Comparison of ENCODE assay signal across 15 cellular contexts in genomic region chr5:65695896-65696295, GRCh38.
"Had no signal": no experiment of that assay in that cellular context is flagged by ENCODE, and none has a peak within 500 bp of the region (broad histone marks: within the 10 kb centered on the region; RNA-seq: fewer than 3 reads in every experiment).

No MANE protein-coding gene starts in this region.

- H3K4me1 Mint-ChIP-seq: activated CD4-positive, alpha-beta memory T cell treated with anti-CD3 and anti-CD28 coated beads, Interleukin-2, amount 10 ng/mL, durations not matched to agents 7 days and 5 days had no signal

- H3K9me3 Mint-ChIP-seq: activated CD4-positive, alpha-beta memory T cell treated with anti-CD3 and anti-CD28 coated beads, Interleukin-2, amount 10 ng/mL, durations not matched to agents 7 days and 5 days; T-helper 2 cell treated with Interferon-gamma antibody and Interleukin-4, amounts not matched to agents 5 μg/mL and 100 μg/mL, for 36 hours had no signal

- H3K9me3 ChIP-seq: breast epithelium, esophagus squamous epithelium, heart right ventricle, psoas muscle, sigmoid colon, thoracic aorta had no signal

- DNase-seq: activated CD4-positive, alpha-beta memory T cell treated with anti-CD3 and anti-CD28 coated beads, Interleukin-2, amount 10 ng/mL, durations not matched to agents 7 days and 5 days; activated CD4-positive, alpha-beta T cell treated with anti-CD3 and anti-CD28 coated beads for 1 hour; activated gamma-delta T cell; activated T-cell treated with anti-CD3 and anti-CD28 coated beads, Interleukin-2, amount 50 U/mL, for 48 hours; esophagus squamous epithelium; foreskin fibroblast; heart right ventricle; psoas muscle; sigmoid colon; stimulated activated naive CD8-positive, alpha-beta T cell treated with anti-CD3 and anti-CD28 coated beads, Interleukin-15, Interleukin-2, amounts not matched to agents 100 U/mL and 50 U/mL, for 24 hours; SW 1271 had no signal

- H3K4me1 ChIP-seq: breast epithelium, esophagus squamous epithelium had no signal

- H3K27ac ChIP-seq: breast epithelium, esophagus squamous epithelium, psoas muscle, sigmoid colon had no signal

- H3K27me3 Mint-ChIP-seq: activated CD4-positive, alpha-beta memory T cell treated with anti-CD3 and anti-CD28 coated beads, Interleukin-2, amount 10 ng/mL, durations not matched to agents 7 days and 5 days; activated naive CD8-positive, alpha-beta T cell had no signal

- H3K27ac Mint-ChIP-seq: activated CD4-positive, alpha-beta memory T cell treated with anti-CD3 and anti-CD28 coated beads, Interleukin-2, amount 10 ng/mL, durations not matched to agents 7 days and 5 days; activated naive CD8-positive, alpha-beta T cell; T-helper 2 cell treated with Interferon-gamma antibody and Interleukin-4, amounts not matched to agents 5 μg/mL and 100 μg/mL, for 36 hours had no signal

- ATAC-seq: heart right ventricle; psoas muscle; stimulated activated naive CD8-positive, alpha-beta T cell treated with anti-CD3 and anti-CD28 coated beads, Interleukin-15, Interleukin-2, amounts not matched to agents 100 U/mL and 50 U/mL, for 24 hours had no signal

- H3K36me3 ChIP-seq: breast epithelium had no signal

- H3K4me3 Mint-ChIP-seq: activated CD4-positive, alpha-beta memory T cell treated with anti-CD3 and anti-CD28 coated beads, Interleukin-2, amount 10 ng/mL, durations not matched to agents 7 days and 5 days; activated naive CD8-positive, alpha-beta T cell; T-helper 2 cell treated with Interferon-gamma antibody and Interleukin-4, amounts not matched to agents 5 μg/mL and 100 μg/mL, for 36 hours had no signal

- H3K4me3 ChIP-seq: breast epithelium, esophagus squamous epithelium, heart right ventricle, psoas muscle, sigmoid colon, thoracic aorta had no signal

- H3K27me3 ChIP-seq: breast epithelium, esophagus squamous epithelium, heart right ventricle, sigmoid colon had no signal
